In genomic region chr3:101519685-101520365, GRCh38 we compare ENCODE assay signal across 20 cellular contexts. TPM values are rescaled to one million over a fixed set of nuclear protein-coding genes. Genes with fewer than 3 reads are reported as not detected.
DNase-seq lines count a peak whose midpoint lies in the region; ATAC-seq, FAIRE-seq and TF ChIP-seq lines count a peak whose summit lies in the region.
"Had no signal": no experiment of that assay in that cellular context is flagged by ENCODE, and none has a peak within 500 bp of the region (broad histone marks: within the 10 kb centered on the region; RNA-seq: fewer than 3 reads in every experiment).

No MANE protein-coding gene starts in this region.

- peaks cover 0 to 2% (median 0%) of the 10 kb centered on the region in 3 donors for H3K36me3 Mint-ChIP-seq in CD8-positive, alpha-beta memory T cell
- H3K36me3 Mint-ChIP-seq in activated naive CD8-positive, alpha-beta T cell treated with anti-CD3 and anti-CD28 coated beads for 36 hours, result peaks cover 13% of the 10 kb centered on the region
- H3K36me3 Mint-ChIP-seq in endothelial cell (ENCODE audit: low read depth, unreplicated experiment) (peaks cover 3% of the 10 kb centered on the region), glutamatergic neuron (ENCODE audit: unreplicated experiment) (no peaks in the 10 kb centered on the region)
- H3K36me3 Mint-ChIP-seq: naive B cell had no signal

- no peak for TF ChIP-seq RAD21 in HepG2 (CRISPR knock-in tag; IDR thresholded peaks at IDR 0.05)

- H3K4me2 ChIP-seq in HepG2 (ENCODE audit: low read depth, low read length), result peak overlapping the region; percentile 52
- no peak overlapping the region for H3K4me2 ChIP-seq in GM23248 (ENCODE audit: unreplicated experiment)

- no peaks in the 10 kb centered on the region for H3K9me2 ChIP-seq in GM23248 (ENCODE audit: insufficient read depth)

- H3K9ac ChIP-seq in HepG2 (ENCODE audit: insufficient read depth, low read depth, low read length), result no peak overlapping the region
- H3K9ac ChIP-seq in GM23248, result no peak overlapping the region

- H3K9me3 ChIP-seq in CD8-positive, alpha-beta memory T cell (ENCODE audit: low read length), result no peaks in the 10 kb centered on the region
- H3K9me3 ChIP-seq in HepG2 (ENCODE audit: low read length) (no peaks in the 10 kb centered on the region), GM23248 (ENCODE audit: low read depth) (no peaks in the 10 kb centered on the region)

- H2AFZ ChIP-seq in HepG2 (ENCODE audit: low read length), result no peak overlapping the region
- H2AFZ ChIP-seq in GM23248, result no peak overlapping the region

- FAIRE-seq in GM19239 (lab: Jason Lieb, UNC) (peak; percentile 14), HepG2 (lab: Jason Lieb, UNC) (peak; percentile 66)
- FAIRE-seq: GM12878 had no signal

- peak in 1 of 2 experiments; percentile 20; a peak in 1 of 4 replicates for TF ChIP-seq EP300 in HepG2 (IDR thresholded peaks at IDR 0.05; ENCODE audit: low read depth in 2 of 2, low read length in 2 of 2)
- no peak for TF ChIP-seq EP300 in HepG2 (CRISPR knock-in tag; IDR thresholded peaks at IDR 0.05; ENCODE audit: borderline replicate concordance)

- no peaks in the 10 kb centered on the region for H3F3A ChIP-seq in GM23248 (ENCODE audit: insufficient read depth)

- in situ Hi-C loops in HepG2 (cut with HindIII; ENCODE audit: extremely low pct_ligation_motif_present, low pct_unique_long_range_greater_than_20kb) (no loop called here), GM23248 (cut with MboI) (no loop called here)

- peak; percentile 86 for ATAC-seq in HepG2
- ATAC-seq: GM12878 had no signal

- CTCF ChIA-PET in CD8-positive, alpha-beta memory T cell (lab: Charles Lee), result interaction anchor here (1.4 to 2.5 kb wide), 6 partner anchors 9 to 54 kb away, joined by 3 to 9 read pairs (median 6); partner anchors contain the start of gene PCNP
- CTCF ChIA-PET in HepG2 (lab: Yijun Ruan, JAX; ENCODE audit: low intra/inter-chr PET ratio, low total read pairs), result no interaction called here

- peak overlapping the region in 5 of 7 donors; percentile 5 to 59 (median 46) for H3K4me3 Mint-ChIP-seq in CD8-positive, alpha-beta memory T cell
- peak overlapping the region; percentile 50 for H3K4me3 Mint-ChIP-seq in activated naive CD8-positive, alpha-beta T cell treated with anti-CD3 and anti-CD28 coated beads for 36 hours
- no peak overlapping the region for H3K4me3 Mint-ChIP-seq in endothelial cell (ENCODE audit: unreplicated experiment)
- H3K4me3 Mint-ChIP-seq in glutamatergic neuron (ENCODE audit: unreplicated experiment), result no peak overlapping the region
- H3K4me3 Mint-ChIP-seq: HFFc6, naive B cell had no signal

- peaks cover 0 to under 1% (median 0%) of the 10 kb centered on the region in 5 donors for H3K9me3 Mint-ChIP-seq in CD8-positive, alpha-beta memory T cell
- H3K9me3 Mint-ChIP-seq in activated naive CD8-positive, alpha-beta T cell treated with anti-CD3 and anti-CD28 coated beads for 36 hours, result no peaks in the 10 kb centered on the region
- H3K9me3 Mint-ChIP-seq in endothelial cell (ENCODE audit: unreplicated experiment) (no peaks in the 10 kb centered on the region), glutamatergic neuron (ENCODE audit: unreplicated experiment) (no peaks in the 10 kb centered on the region)
- H3K9me3 Mint-ChIP-seq: HFFc6 had no signal

- H4K20me1 ChIP-seq in HepG2 (ENCODE audit: insufficient read depth, low read length) (no peaks in the 10 kb centered on the region), GM23248 (ENCODE audit: insufficient read depth) (no peaks in the 10 kb centered on the region)

- no peaks in the 10 kb centered on the region for H3K27me3 Mint-ChIP-seq in CD8-positive, alpha-beta memory T cell
- no peaks in the 10 kb centered on the region for H3K27me3 Mint-ChIP-seq in activated naive CD8-positive, alpha-beta T cell treated with anti-CD3 and anti-CD28 coated beads for 36 hours
- peaks cover under 1% of the 10 kb centered on the region for H3K27me3 Mint-ChIP-seq in endothelial cell (ENCODE audit: unreplicated experiment)
- no peaks in the 10 kb centered on the region for H3K27me3 Mint-ChIP-seq in glutamatergic neuron (ENCODE audit: unreplicated experiment)

- no peak overlapping the region for H3K4me3 ChIP-seq in CD8-positive, alpha-beta memory T cell (ENCODE audit: low read length)
- H3K4me3 ChIP-seq in HepG2 (replicated peaks in 1 of 3; ENCODE audit: insufficient read depth in 1 of 3, low read depth in 2 of 3, low read length in 3 of 3) (no peak overlapping the region; a peak in 1 of 6 replicates), GM23248 (no peak overlapping the region)
- H3K4me3 ChIP-seq: tibial nerve had no signal

- peaks cover 37 to 54% (median 50%) of the 10 kb centered on the region in 3 donors for H3K4me1 Mint-ChIP-seq in CD8-positive, alpha-beta memory T cell
- H3K4me1 Mint-ChIP-seq in activated naive CD8-positive, alpha-beta T cell treated with anti-CD3 and anti-CD28 coated beads for 36 hours, result peaks cover 42% of the 10 kb centered on the region
- peaks cover 29% of the 10 kb centered on the region for H3K4me1 Mint-ChIP-seq in endothelial cell (ENCODE audit: unreplicated experiment)
- no peaks in the 10 kb centered on the region for H3K4me1 Mint-ChIP-seq in glutamatergic neuron (ENCODE audit: low read depth, unreplicated experiment)

- H3K79me2 ChIP-seq in HepG2 (ENCODE audit: insufficient read depth, low read length), result no peaks in the 10 kb centered on the region
- no peaks in the 10 kb centered on the region for H3K79me2 ChIP-seq in GM23248 (ENCODE audit: insufficient read depth)

- H3K27ac ChIP-seq in CD8-positive, alpha-beta memory T cell (ENCODE audit: low read depth, low read length), result no peak overlapping the region
- H3K27ac ChIP-seq in HepG2 (ENCODE audit: extremely low read length, insufficient read depth, low read length) (no peak overlapping the region), GM23248 (no peak overlapping the region)
- H3K27ac ChIP-seq: C4-2B, HL-60, tibial nerve had no signal

- 20% methylated on average over 6 of the region's 6 CpGs for WGBS in HepG2 (ENCODE audit: low lambda C conversion rate)
- 69 to 73% methylated on average over 6 of the region's 6 CpGs for WGBS in GM23248 (ENCODE audit: low coverage in 1 of 2, low lambda C conversion rate in 2 of 2, missing lambda C conversion rate in 2 of 2), 2 experiments

- no peaks in the 10 kb centered on the region for H3K36me3 ChIP-seq in CD8-positive, alpha-beta memory T cell (ENCODE audit: insufficient read depth, low read length)
- no peaks in the 10 kb centered on the region for H3K36me3 ChIP-seq in HepG2 (replicated peaks in 1 of 2; ENCODE audit: control insufficient read depth in 1 of 2, insufficient read depth in 2 of 2, low read length in 2 of 2)
- no peaks in the 10 kb centered on the region for H3K36me3 ChIP-seq in GM23248 (ENCODE audit: low read depth)
- H3K36me3 ChIP-seq: tibial nerve had no signal

- no peaks in the 10 kb centered on the region for H3K27me3 ChIP-seq in CD8-positive, alpha-beta memory T cell (ENCODE audit: insufficient read depth, low read length, poor library complexity, severe bottlenecking)
- H3K27me3 ChIP-seq in HepG2 (ENCODE audit: control insufficient read depth in 1 of 2, insufficient read depth in 2 of 2, low read length in 2 of 2) (no peaks in the 10 kb centered on the region), GM23248 (replicated peaks; ENCODE audit: insufficient read depth) (0 out of 2 replicates have a peak, but pooled peaks cover 7% of the 10 kb centered on the region)

- no peak for TF ChIP-seq POLR2A in HepG2 (IDR thresholded peaks at IDR 0.05; ENCODE audit: insufficient read depth in 1 of 2, low read depth in 2 of 2, low read length in 2 of 2)

- H3K4me1 ChIP-seq in CD8-positive, alpha-beta memory T cell (ENCODE audit: insufficient read depth, low read length), result peaks cover 55% of the 10 kb centered on the region
- H3K4me1 ChIP-seq in HepG2 (ENCODE audit: insufficient read depth, low read length) (peaks cover 38% of the 10 kb centered on the region), GM23248 (ENCODE audit: insufficient read depth) (no peaks in the 10 kb centered on the region)
- H3K4me1 ChIP-seq: tibial nerve had no signal

- intact Hi-C loops in HepG2 (cut with micrococcal nuclease; ENCODE audit: unreplicated experiment), result loop anchor here (10.0 kb wide), 1 partner anchor 115 kb away; no protein-coding TSS in a partner anchor

- POLR2A ChIA-PET in CD8-positive, alpha-beta memory T cell (lab: Charles Lee), result no interaction called here
- POLR2A ChIA-PET in HepG2 (lab: Yijun Ruan, JAX), result interaction anchor here (1.2 to 3.6 kb wide), 4 partner anchors 29 to 54 kb away, joined by 4 to 25 read pairs (median 14); partner anchors contain the start of genes PCNP and TRMT10C

- peak overlapping the region; percentile 60 to 98 (median 95) for H3K27ac Mint-ChIP-seq in CD8-positive, alpha-beta memory T cell
- peak overlapping the region; percentile 88 for H3K27ac Mint-ChIP-seq in activated naive CD8-positive, alpha-beta T cell treated with anti-CD3 and anti-CD28 coated beads for 36 hours
- H3K27ac Mint-ChIP-seq in endothelial cell (ENCODE audit: unreplicated experiment) (no peak overlapping the region), glutamatergic neuron (ENCODE audit: unreplicated experiment) (no peak overlapping the region)
- H3K27ac Mint-ChIP-seq: HFFc6 had no signal

- BruUV-seq in HepG2 (replicated peaks; lab: Mats Ljungman, UMichigan), result no TSS peak

- no peak for TF ChIP-seq CTCF in HepG2 (CRISPR knock-in tag; IDR thresholded peaks at IDR 0.05)
- no peak for TF ChIP-seq CTCF in endothelial cell (IDR thresholded peaks at IDR 0.05; ENCODE audit: unreplicated experiment)
- no peak for TF ChIP-seq CTCF in glutamatergic neuron (IDR thresholded peaks at IDR 0.05; ENCODE audit: partially characterized antibody, unreplicated experiment)

- no peak for DNase-seq in CD8-positive, alpha-beta memory T cell
- DNase-seq in GM19239 (ENCODE audit: insufficient read length, low spot score) (no peak), HepG2 (ENCODE audit: low spot score) (peak; percentile 56), endothelial cell (ENCODE audit: low spot score) (no peak), glutamatergic neuron (no peak), GM23248 (no peak)
- no peak for DNase-seq in activated naive CD8-positive, alpha-beta T cell treated with anti-CD3 and anti-CD28 coated beads for 36 hours
- DNase-seq: activated CD4-positive, alpha-beta T cell treated with anti-CD3 and anti-CD28 coated beads, Interleukin-2, amount 50 U/mL, for 4 hours; erythroblast; HFFc6; Karpas-422; naive B cell; NCI-H1694 treated with DMSO at 0.1 percent for 48 hours; NCI-H526; retina; stimulated activated CD4-positive, alpha-beta T cell treated with anti-CD3 and anti-CD28 coated beads, Interleukin-1b, Interleukin-23, amount 100 ng/mL, for 48 hours had no signal

RNA-seq across cellular contexts. Expression of gene SENP7, which starts 6.8 kb away (rescaled TPM):
- total RNA-seq in CD8-positive, alpha-beta memory T cell, result 10 to 100 TPM; 11.1 to 13.2 TPM
- 8.3 TPM for polyA plus RNA-seq in CD8-positive, alpha-beta memory T cell
- 10 to 100 TPM; 10.1 TPM for total RNA-seq in activated naive CD8-positive, alpha-beta T cell treated with anti-CD3 and anti-CD28 coated beads for 36 hours
- total RNA-seq in HepG2 (2016; rRNA removed; fragmentation: Illumina TruSeq; extraction: Trizol), result 10.0 and 10.3 TPM in 2 replicates
- total RNA-seq in HepG2 (2016; cell fraction: cytosol; rRNA removed; fragmentation: Illumina TruSeq; extraction: Trizol; ENCODE audit: low read depth), result 1.3 and 1.9 TPM in 2 replicates
- 10.8 and 11.2 TPM in 2 replicates for total RNA-seq in HepG2 (2016; cell fraction: insoluble cytoplasmic fraction; rRNA removed; fragmentation: Illumina TruSeq; extraction: Trizol)
- total RNA-seq in HepG2 (2016; cell fraction: membrane; rRNA removed; fragmentation: Illumina TruSeq; extraction: Trizol), result 2.2 and 3.4 TPM in 2 replicates
- total RNA-seq in HepG2 (2016; cell fraction: nucleus; rRNA removed; fragmentation: Illumina TruSeq; extraction: Trizol), result 22.1 and 23.4 TPM in 2 replicates
- polyA plus RNA-seq in HepG2 (2011; rRNA removed), result 9.1 and 10.4 TPM in 2 replicates
- polyA plus RNA-seq in HepG2 (2011; cell fraction: cytosol; rRNA removed), result 1.7 and 2.6 TPM in 2 replicates
- polyA plus RNA-seq in HepG2 (2011; cell fraction: nucleus; rRNA removed), result 14.9 and 23.6 TPM in 2 replicates
- 9.9 and 11.9 TPM in 2 replicates for polyA plus RNA-seq in HepG2 (2012)
- 0.11 and 0.23 TPM in 2 replicates for polyA plus RNA-seq in HepG2 (2016; cell fraction: cytosol; fragmentation: Illumina TruSeq; extraction: Trizol; ENCODE audit: low read depth)
- 5.3 and 5.9 TPM in 2 replicates for polyA plus RNA-seq in HepG2 (2016; cell fraction: insoluble cytoplasmic fraction; fragmentation: Illumina TruSeq; extraction: Trizol; ENCODE audit: low read depth)
- 0.72 and 0.73 TPM in 2 replicates for polyA plus RNA-seq in HepG2 (2016; cell fraction: membrane; fragmentation: Illumina TruSeq; extraction: Trizol; ENCODE audit: low read depth)
- 27.4 and 29.8 TPM in 2 replicates for polyA plus RNA-seq in HepG2 (2016; cell fraction: nucleus; fragmentation: Illumina TruSeq; extraction: Trizol; ENCODE audit: insufficient read depth, low read depth)
- polyA minus RNA-seq in HepG2 (2011; rRNA and poly(A)+ RNA removed; ENCODE audit: low replicate concordance), result 2.9 and 12.0 TPM in 2 replicates
- 5.9 and 6.9 TPM in 2 replicates for polyA minus RNA-seq in HepG2 (2011; cell fraction: cytosol; rRNA and poly(A)+ RNA removed)
- polyA minus RNA-seq in HepG2 (2011; cell fraction: nucleus; rRNA and poly(A)+ RNA removed), result 81.1 and 99.0 TPM in 2 replicates
- 36.6 TPM for total RNA-seq in endothelial cell (ENCODE audit: unreplicated experiment)
- total RNA-seq in glutamatergic neuron (ENCODE audit: unreplicated experiment), result 112 TPM
- 5.4 and 8.2 TPM in 2 replicates for total RNA-seq in GM23248 (2014; rRNA removed; shearing (Covaris generic))
- polyA plus RNA-seq in GM23248 (2016; fragmentation: Nextera tagmentation; extraction: Ambion mirVana), result 2.9 and 3.5 TPM in 2 replicates

RNA-seq across cellular contexts. Expression of gene TRMT10C, which starts 41.8 kb away (rescaled TPM):
- 10 to 100 TPM; 57.4 to 59.3 TPM for total RNA-seq in CD8-positive, alpha-beta memory T cell
- polyA plus RNA-seq in CD8-positive, alpha-beta memory T cell, result 37.3 TPM
- total RNA-seq in activated naive CD8-positive, alpha-beta T cell treated with anti-CD3 and anti-CD28 coated beads for 36 hours, result 10 to 100 TPM; 78.0 to 85.3 TPM
- total RNA-seq in HepG2 (2016; rRNA removed; fragmentation: Illumina TruSeq; extraction: Trizol), result 39.2 and 58.8 TPM in 2 replicates
- total RNA-seq in HepG2 (2016; cell fraction: cytosol; rRNA removed; fragmentation: Illumina TruSeq; extraction: Trizol; ENCODE audit: low read depth), result 5.9 and 9.4 TPM in 2 replicates
- total RNA-seq in HepG2 (2016; cell fraction: insoluble cytoplasmic fraction; rRNA removed; fragmentation: Illumina TruSeq; extraction: Trizol), result 39.0 and 54.2 TPM in 2 replicates
- 12.3 and 15.0 TPM in 2 replicates for total RNA-seq in HepG2 (2016; cell fraction: membrane; rRNA removed; fragmentation: Illumina TruSeq; extraction: Trizol)
- total RNA-seq in HepG2 (2016; cell fraction: nucleus; rRNA removed; fragmentation: Illumina TruSeq; extraction: Trizol), result 24.1 and 28.7 TPM in 2 replicates
- 9.7 and 10.8 TPM in 2 replicates for polyA plus RNA-seq in HepG2 (2011; rRNA removed)
- 7.7 and 11.4 TPM in 2 replicates for polyA plus RNA-seq in HepG2 (2011; cell fraction: cytosol; rRNA removed)
- polyA plus RNA-seq in HepG2 (2011; cell fraction: nucleus; rRNA removed), result 2.7 and 3.7 TPM in 2 replicates
- 15.9 and 19.2 TPM in 2 replicates for polyA plus RNA-seq in HepG2 (2012)
- 4.5 and 4.8 TPM in 2 replicates for polyA plus RNA-seq in HepG2 (2016; cell fraction: cytosol; fragmentation: Illumina TruSeq; extraction: Trizol; ENCODE audit: low read depth)
- 47.0 and 48.5 TPM in 2 replicates for polyA plus RNA-seq in HepG2 (2016; cell fraction: insoluble cytoplasmic fraction; fragmentation: Illumina TruSeq; extraction: Trizol; ENCODE audit: low read depth)
- 5.4 and 7.1 TPM in 2 replicates for polyA plus RNA-seq in HepG2 (2016; cell fraction: membrane; fragmentation: Illumina TruSeq; extraction: Trizol; ENCODE audit: low read depth)
- 18.5 and 19.0 TPM in 2 replicates for polyA plus RNA-seq in HepG2 (2016; cell fraction: nucleus; fragmentation: Illumina TruSeq; extraction: Trizol; ENCODE audit: insufficient read depth, low read depth)
- 6.8 and 12.0 TPM in 2 replicates for polyA minus RNA-seq in HepG2 (2011; rRNA and poly(A)+ RNA removed; ENCODE audit: low replicate concordance)
- 9.9 and 10.6 TPM in 2 replicates for polyA minus RNA-seq in HepG2 (2011; cell fraction: cytosol; rRNA and poly(A)+ RNA removed)
- polyA minus RNA-seq in HepG2 (2011; cell fraction: nucleus; rRNA and poly(A)+ RNA removed), result 15.3 and 18.4 TPM in 2 replicates
- 26.3 TPM for total RNA-seq in endothelial cell (ENCODE audit: unreplicated experiment)
- total RNA-seq in glutamatergic neuron (ENCODE audit: unreplicated experiment), result 23.5 TPM
- 20.7 and 22.5 TPM in 2 replicates for total RNA-seq in GM23248 (2014; rRNA removed; shearing (Covaris generic))
- 28.4 and 33.3 TPM in 2 replicates for polyA plus RNA-seq in GM23248 (2016; fragmentation: Nextera tagmentation; extraction: Ambion mirVana)

RNA-seq across cellular contexts. Expression of gene PCNP, which starts 54.2 kb away (rescaled TPM):
- total RNA-seq in CD8-positive, alpha-beta memory T cell, result 100 to 1,000 TPM; 205 to 216 TPM
- 124 TPM for polyA plus RNA-seq in CD8-positive, alpha-beta memory T cell
- total RNA-seq in activated naive CD8-positive, alpha-beta T cell treated with anti-CD3 and anti-CD28 coated beads for 36 hours, result 100 to 1,000 TPM; 181 to 186 TPM
- total RNA-seq in HepG2 (2016; rRNA removed; fragmentation: Illumina TruSeq; extraction: Trizol) (78.2 and 112 TPM in 2 replicates), endothelial cell (ENCODE audit: unreplicated experiment) (117 TPM), glutamatergic neuron (ENCODE audit: unreplicated experiment) (131 TPM)
- total RNA-seq in HepG2 (2016; cell fraction: cytosol; rRNA removed; fragmentation: Illumina TruSeq; extraction: Trizol; ENCODE audit: low read depth), result 14.5 and 16.7 TPM in 2 replicates
- total RNA-seq in HepG2 (2016; cell fraction: insoluble cytoplasmic fraction; rRNA removed; fragmentation: Illumina TruSeq; extraction: Trizol), result 82.5 and 107 TPM in 2 replicates
- 54.6 and 70.9 TPM in 2 replicates for total RNA-seq in HepG2 (2016; cell fraction: membrane; rRNA removed; fragmentation: Illumina TruSeq; extraction: Trizol)
- total RNA-seq in HepG2 (2016; cell fraction: nucleus; rRNA removed; fragmentation: Illumina TruSeq; extraction: Trizol), result 54.7 and 55.6 TPM in 2 replicates
- polyA plus RNA-seq in HepG2 (2011; rRNA removed) (33.5 and 44.1 TPM in 2 replicates), GM23248 (2016; fragmentation: Nextera tagmentation; extraction: Ambion mirVana) (175 and 178 TPM in 2 replicates)
- 15.8 and 23.7 TPM in 2 replicates for polyA plus RNA-seq in HepG2 (2011; cell fraction: cytosol; rRNA removed)
- polyA plus RNA-seq in HepG2 (2011; cell fraction: nucleus; rRNA removed), result 18.2 and 22.6 TPM in 2 replicates
- polyA plus RNA-seq in HepG2 (2012), result 83.3 and 110 TPM in 2 replicates
- 41.6 and 45.1 TPM in 2 replicates for polyA plus RNA-seq in HepG2 (2016; cell fraction: cytosol; fragmentation: Illumina TruSeq; extraction: Trizol; ENCODE audit: low read depth)
- 232 and 235 TPM in 2 replicates for polyA plus RNA-seq in HepG2 (2016; cell fraction: insoluble cytoplasmic fraction; fragmentation: Illumina TruSeq; extraction: Trizol; ENCODE audit: low read depth)
- 95.6 and 104 TPM in 2 replicates for polyA plus RNA-seq in HepG2 (2016; cell fraction: membrane; fragmentation: Illumina TruSeq; extraction: Trizol; ENCODE audit: low read depth)
- 137 and 146 TPM in 2 replicates for polyA plus RNA-seq in HepG2 (2016; cell fraction: nucleus; fragmentation: Illumina TruSeq; extraction: Trizol; ENCODE audit: insufficient read depth, low read depth)
- polyA minus RNA-seq in HepG2 (2011; rRNA and poly(A)+ RNA removed; ENCODE audit: low replicate concordance), result 3.3 and 7.8 TPM in 2 replicates
- 18.8 and 31.0 TPM in 2 replicates for polyA minus RNA-seq in HepG2 (2011; cell fraction: cytosol; rRNA and poly(A)+ RNA removed)
- polyA minus RNA-seq in HepG2 (2011; cell fraction: nucleus; rRNA and poly(A)+ RNA removed), result 35.7 and 41.9 TPM in 2 replicates
- 78.5 and 91.2 TPM in 2 replicates for total RNA-seq in GM23248 (2014; rRNA removed; shearing (Covaris generic))

Comparison
In these comparisons a context has a peak if more than half of its experiments do, and no peak if none do; other contexts are left out.
1. H3K27ac Mint-ChIP-seq: peak in CD8-positive, alpha-beta memory T cell (8 of 8) and activated naive CD8-positive, alpha-beta T cell treated with anti-CD3 and anti-CD28 coated beads for 36 hours (single experiment); none in endothelial cell (single experiment) and glutamatergic neuron (single experiment).
2. H3K4me3 Mint-ChIP-seq: peak in CD8-positive, alpha-beta memory T cell (5 of 7) and activated naive CD8-positive, alpha-beta T cell treated with anti-CD3 and anti-CD28 coated beads for 36 hours (single experiment); none in endothelial cell (single experiment) and glutamatergic neuron (single experiment).